ENCODE assay signal across 15 cellular contexts in genomic region chr1:192238421-192238820, GRCh38.
"Had no signal": no experiment of that assay in that cellular context is flagged by ENCODE, and none has a peak within 500 bp of the region (broad histone marks: within the 10 kb centered on the region; RNA-seq: fewer than 3 reads in every experiment).

No MANE protein-coding gene starts in this region.

- H3K9me3 ChIP-seq: tibial artery had no signal

- DNase-seq: effector memory CD8-positive, alpha-beta T cell; erythroblast; foreskin keratinocyte; hippocampal formation; kidney glomerular epithelial cell; naive thymus-derived CD4-positive, alpha-beta T cell; nephron progenitor cell; posterior cingulate gyrus; spleen; stimulated activated CD4-positive, alpha-beta T cell treated with anti-CD3 and anti-CD28 coated beads, Interleukin-15, amount 100 ng/mL, for 24 hours; stimulated activated CD4-positive, alpha-beta T cell treated with anti-CD3 and anti-CD28 coated beads, Interleukin-1b, Interleukin-23, amount 100 ng/mL, for 48 hours; stimulated activated CD4-positive, alpha-beta T cell treated with anti-CD3 and anti-CD28 coated beads, Interleukin-4, amount 100 ng/mL, for 24 hours; tibial artery had no signal

- H3K27me3 ChIP-seq: foreskin keratinocyte, spleen, tibial artery had no signal

- H3K36me3 ChIP-seq: spleen, tibial artery had no signal

- H3K4me1 ChIP-seq: foreskin keratinocyte, spleen, tibial artery had no signal

- H3K27ac ChIP-seq: foreskin keratinocyte, spleen, tibial artery had no signal

- ATAC-seq: effector memory CD8-positive, alpha-beta T cell; foreskin keratinocyte; naive thymus-derived CD4-positive, alpha-beta T cell; sciatic nerve; stimulated activated memory B cell treated with anti-CD40 and anti-IgM and Interleukin-4, amounts not matched to agents 10 μg/mL and 1 μg/mL and 100 μg/mL, for 72 hours had no signal

- H3K4me3 ChIP-seq: spleen, tibial artery had no signal
